Comparison of ENCODE assay signal across 11 cellular contexts in genomic region chr12:111068281-111068680, GRCh38. TPM values are rescaled to one million over a fixed set of nuclear protein-coding genes. Genes with fewer than 3 reads are reported as not detected.
DNase-seq lines count a peak whose midpoint lies in the region; TF ChIP-seq lines count a peak whose summit lies in the region.
"Had no signal": no experiment of that assay in that cellular context is flagged by ENCODE, and none has a peak within 500 bp of the region (broad histone marks: within the 10 kb centered on the region; RNA-seq: fewer than 3 reads in every experiment).

No MANE protein-coding gene starts in this region.

- POLR2A ChIA-PET in CD4-positive, alpha-beta memory T cell (lab: Charles Lee; ENCODE audit: partially characterized antibody) = interaction anchor here (0.5 kb wide), 1 partner anchor 11 kb away, joined by 3 read pairs; no protein-coding TSS in a partner anchor

- TF ChIP-seq EP300 in neural cell (conservative IDR thresholded peaks at IDR 0.05; ENCODE audit: poor library complexity, severe bottlenecking) = peak; percentile 65

- H3K36me3 ChIP-seq in CD4-positive, alpha-beta memory T cell (ENCODE audit: insufficient read depth, low read length) = no peaks in the 10 kb centered on the region
- no peaks in the 10 kb centered on the region for H3K36me3 ChIP-seq in neural cell (ENCODE audit: insufficient read depth, low read length)

- peak in 4 of 5 donors; percentile 28 to 49 (median 46) for DNase-seq in CD4-positive, alpha-beta memory T cell
- DNase-seq in NCI-H2171 treated with DMSO at 0.1 percent for 48 hours (lab: John Stamatoyannopoulos, UW) (peak; percentile 96), Ammon's horn (ENCODE audit: low spot score) (no peak), NCI-H524 (lab: John Stamatoyannopoulos, UW) (no peak)
- peak; percentile 33 to 36 for DNase-seq in activated T-cell treated with anti-CD3 and anti-CD28 coated beads, Interleukin-2, amount 50 U/mL, for 48 hours
- DNase-seq in activated T-helper 1 cell treated with anti-CD3 and anti-CD28 coated beads, Interleukin-12 subunit alpha, Interleukin-12 subunit beta, Interleukin-2, Interleukin-4 antibody, amounts not matched to agents 30 ng/mL and 10 ng/mL and 1 ng/mL, durations not matched to agents 14 hours and 24 hours and 36 hours (ENCODE audit: low spot score) = no peak
- DNase-seq: activated gamma-delta T cell treated with Interleukin-2 at 50 U/mL for 16 hours, KG1 had no signal

- H3K36me3 Mint-ChIP-seq in CD4-positive, alpha-beta memory T cell = no peaks in the 10 kb centered on the region
- no peaks in the 10 kb centered on the region for H3K36me3 Mint-ChIP-seq in activated T-helper 1 cell treated with anti-CD3 and anti-CD28 coated beads, Interleukin-12 subunit alpha, Interleukin-12 subunit beta, Interleukin-2, Interleukin-4 antibody, amounts not matched to agents 30 ng/mL and 10 ng/mL and 1 ng/mL, durations not matched to agents 14 hours and 24 hours and 36 hours (ENCODE audit: low read depth)
- H3K36me3 Mint-ChIP-seq: memory B cell had no signal

- no peaks in the 10 kb centered on the region for H3F3A ChIP-seq in neural cell (ENCODE audit: insufficient read depth, low read length, poor library complexity, severe bottlenecking)

- no peak overlapping the region for H3K27ac ChIP-seq in CD4-positive, alpha-beta memory T cell (ENCODE audit: low read depth, low read length)
- peak overlapping the region; percentile 52 for H3K27ac ChIP-seq in neural cell (ENCODE audit: low read length)

- H3K4me1 ChIP-seq in CD4-positive, alpha-beta memory T cell (ENCODE audit: insufficient read depth, low read length) = no peaks in the 10 kb centered on the region

- peak overlapping the region in 6 of 7 donors; percentile 23 to 77 (median 53) for H3K27ac Mint-ChIP-seq in CD4-positive, alpha-beta memory T cell
- H3K27ac Mint-ChIP-seq in activated T-helper 1 cell treated with anti-CD3 and anti-CD28 coated beads, Interleukin-12 subunit alpha, Interleukin-12 subunit beta, Interleukin-2, Interleukin-4 antibody, amounts not matched to agents 30 ng/mL and 10 ng/mL and 1 ng/mL, durations not matched to agents 14 hours and 24 hours and 36 hours = no peak overlapping the region
- H3K27ac Mint-ChIP-seq: memory B cell, progenitor cell of endocrine pancreas had no signal

- H3K9me3 Mint-ChIP-seq in CD4-positive, alpha-beta memory T cell = peaks cover 0 to 2% (median 0%) of the 10 kb centered on the region in 8 donors
- no peaks in the 10 kb centered on the region for H3K9me3 Mint-ChIP-seq in activated T-helper 1 cell treated with anti-CD3 and anti-CD28 coated beads, Interleukin-12 subunit alpha, Interleukin-12 subunit beta, Interleukin-2, Interleukin-4 antibody, amounts not matched to agents 30 ng/mL and 10 ng/mL and 1 ng/mL, durations not matched to agents 14 hours and 24 hours and 36 hours

- H3K4me2 ChIP-seq in neural cell (ENCODE audit: low read length) = peak overlapping the region; percentile 32

- H3K9me2 ChIP-seq in neural cell (ENCODE audit: insufficient read depth, low read length) = no peaks in the 10 kb centered on the region

- CTCF ChIA-PET in CD4-positive, alpha-beta memory T cell (lab: Charles Lee; ENCODE audit: partially characterized antibody) = no interaction called here

- peaks cover 3% of the 10 kb centered on the region in 2 donors for H3K27me3 Mint-ChIP-seq in CD4-positive, alpha-beta memory T cell
- H3K27me3 Mint-ChIP-seq in activated T-helper 1 cell treated with anti-CD3 and anti-CD28 coated beads, Interleukin-12 subunit alpha, Interleukin-12 subunit beta, Interleukin-2, Interleukin-4 antibody, amounts not matched to agents 30 ng/mL and 10 ng/mL and 1 ng/mL, durations not matched to agents 14 hours and 24 hours and 36 hours (ENCODE audit: insufficient read depth) = peaks cover 11% of the 10 kb centered on the region
- H3K27me3 Mint-ChIP-seq: progenitor cell of endocrine pancreas had no signal

- peak overlapping the region; percentile 41 for H3K9ac ChIP-seq in neural cell (ENCODE audit: low read length)

- H3K4me3 Mint-ChIP-seq in CD4-positive, alpha-beta memory T cell = peak overlapping the region; percentile 18 to 73 (median 60)
- H3K4me3 Mint-ChIP-seq in activated T-helper 1 cell treated with anti-CD3 and anti-CD28 coated beads, Interleukin-12 subunit alpha, Interleukin-12 subunit beta, Interleukin-2, Interleukin-4 antibody, amounts not matched to agents 30 ng/mL and 10 ng/mL and 1 ng/mL, durations not matched to agents 14 hours and 24 hours and 36 hours = no peak overlapping the region
- H3K4me3 Mint-ChIP-seq: memory B cell had no signal

- TF ChIP-seq RAD21 in neural cell (conservative IDR thresholded peaks at IDR 0.05) = peak; percentile 20

- H3K27me3 ChIP-seq in CD4-positive, alpha-beta memory T cell (ENCODE audit: insufficient read depth, low read length) = peaks cover 3% of the 10 kb centered on the region
- no peaks in the 10 kb centered on the region for H3K27me3 ChIP-seq in neural cell (ENCODE audit: insufficient read depth, low read depth, low read length)

- H3K9me3 ChIP-seq in CD4-positive, alpha-beta memory T cell (ENCODE audit: control insufficient read depth in 1 of 2, low read length in 2 of 2) = no peaks in the 10 kb centered on the region
- H3K9me3 ChIP-seq in neural cell (ENCODE audit: low read length) = no peaks in the 10 kb centered on the region

- TF ChIP-seq CTCF in neural cell (IDR thresholded peaks at IDR 0.05; ENCODE audit: poor library complexity, severe bottlenecking) = peak; percentile 6

- H2AFZ ChIP-seq in neural cell (ENCODE audit: low read depth, low read length) = no peak overlapping the region

- intact Hi-C loops in CD4-positive, alpha-beta memory T cell (cut with micrococcal nuclease) = no loop called here
- intact Hi-C loops in activated T-helper 1 cell treated with anti-CD3 and anti-CD28 coated beads, Interleukin-12 subunit alpha, Interleukin-12 subunit beta, Interleukin-2, Interleukin-4 antibody, amounts not matched to agents 30 ng/mL and 10 ng/mL and 1 ng/mL, durations not matched to agents 14 hours and 24 hours and 36 hours (cut with micrococcal nuclease) = no loop called here

- peaks cover 25% of the 10 kb centered on the region for H3K79me2 ChIP-seq in neural cell (replicated peaks; ENCODE audit: insufficient read depth, low read length)

- H3K4me1 Mint-ChIP-seq in CD4-positive, alpha-beta memory T cell = peaks cover 7 to 20% (median 14%) of the 10 kb centered on the region in 4 donors
- peaks cover 5% of the 10 kb centered on the region for H3K4me1 Mint-ChIP-seq in activated T-helper 1 cell treated with anti-CD3 and anti-CD28 coated beads, Interleukin-12 subunit alpha, Interleukin-12 subunit beta, Interleukin-2, Interleukin-4 antibody, amounts not matched to agents 30 ng/mL and 10 ng/mL and 1 ng/mL, durations not matched to agents 14 hours and 24 hours and 36 hours (ENCODE audit: low read depth)
- H3K4me1 Mint-ChIP-seq: memory B cell had no signal

- H4K20me1 ChIP-seq in neural cell (ENCODE audit: insufficient read depth) = no peaks in the 10 kb centered on the region

- no peak overlapping the region for H3K4me3 ChIP-seq in CD4-positive, alpha-beta memory T cell (ENCODE audit: low read length in 2 of 2)
- H3K4me3 ChIP-seq in neural cell (ENCODE audit: low read length) = peak overlapping the region; percentile 56

TF ChIP-seq in neural cell, 6 proteins besides CTCF, POLR2A, EP300 and RAD21:
- TF ChIP-seq MXI1 (conservative IDR thresholded peaks at IDR 0.05; ENCODE audit: poor library complexity, severe bottlenecking) (no peak), SMC3 (conservative IDR thresholded peaks at IDR 0.05; ENCODE audit: poor library complexity) (no peak), POLR2AphosphoS5 (IDR thresholded peaks at IDR 0.05) (peak; percentile 12), EZH2 (IDR thresholded peaks at IDR 0.05; ENCODE audit: borderline replicate concordance, insufficient read depth, low read length, poor library complexity, severe bottlenecking) (no peak), REST (IDR thresholded peaks at IDR 0.05; ENCODE audit: borderline replicate concordance) (peak; percentile 29), TAF1 (IDR thresholded peaks at IDR 0.05; ENCODE audit: low read depth) (no peak)

RNA-seq across cellular contexts. Expression of gene CUX2, which starts 34.3 kb away (rescaled TPM):
- total RNA-seq in CD4-positive, alpha-beta memory T cell = not detected
- polyA plus RNA-seq in CD4-positive, alpha-beta memory T cell = not detected
- 2.3 and 3.3 TPM in 2 replicates for polyA plus RNA-seq in neural cell
- polyA minus RNA-seq in neural cell = 9.3 and 9.7 TPM in 2 replicates
- not detected in 2 replicates for total RNA-seq in activated T-helper 1 cell treated with anti-CD3 and anti-CD28 coated beads, Interleukin-12 subunit alpha, Interleukin-12 subunit beta, Interleukin-2, Interleukin-4 antibody, amounts not matched to agents 30 ng/mL and 10 ng/mL and 1 ng/mL, durations not matched to agents 14 hours and 24 hours and 36 hours

Comparison
In these comparisons a context has a peak if more than half of its experiments do, and no peak if none do; other contexts are left out.
1. DNase-seq: peak in CD4-positive, alpha-beta memory T cell (4 of 5), NCI-H2171 treated with DMSO at 0.1 percent for 48 hours (single experiment) and activated T-cell treated with anti-CD3 and anti-CD28 coated beads, Interleukin-2, amount 50 U/mL, for 48 hours (2 of 2); none in Ammon's horn (single experiment), activated T-helper 1 cell treated with anti-CD3 and anti-CD28 coated beads, Interleukin-12 subunit alpha, Interleukin-12 subunit beta, Interleukin-2, Interleukin-4 antibody, amounts not matched to agents 30 ng/mL and 10 ng/mL and 1 ng/mL, durations not matched to agents 14 hours and 24 hours and 36 hours (single experiment) and NCI-H524 (0 of 2).